1 cellular context compared by ENCODE assay signal in genomic region chr12:7948585-7949264, GRCh38.
TF ChIP-seq lines count a peak whose summit lies in the region.

No MANE protein-coding gene starts in this region.

TF ChIP-seq in endothelial cell of umbilical vein, 7 proteins besides CTCF, POLR2A, EP300 and RAD21:
- TF ChIP-seq MAX (IDR thresholded peaks at IDR 0.05; ENCODE audit: insufficient read depth, insufficient read length) (no peak), GATA2 (IDR thresholded peaks at IDR 0.05; ENCODE audit: insufficient read depth, insufficient read length, low read depth, low read length) (no peak), MYC (IDR thresholded peaks at IDR 0.05; ENCODE audit: low read depth, low read length) (no peak), JUN (IDR thresholded peaks at IDR 0.05; ENCODE audit: borderline replicate concordance, insufficient read depth, insufficient read length, low read depth) (no peak), FOS (IDR thresholded peaks at IDR 0.05; ENCODE audit: borderline replicate concordance, insufficient read depth, low read length) (no peak), EZH2 (IDR thresholded peaks at IDR 0.05; ENCODE audit: borderline replicate concordance, low read depth, low read length, severe bottlenecking) (no peak)
TF ChIP-seq in endothelial cell of umbilical vein: peak in this region for 0.
